ENCODE assay signal across 32 cellular contexts in the genomic region with DNA sequence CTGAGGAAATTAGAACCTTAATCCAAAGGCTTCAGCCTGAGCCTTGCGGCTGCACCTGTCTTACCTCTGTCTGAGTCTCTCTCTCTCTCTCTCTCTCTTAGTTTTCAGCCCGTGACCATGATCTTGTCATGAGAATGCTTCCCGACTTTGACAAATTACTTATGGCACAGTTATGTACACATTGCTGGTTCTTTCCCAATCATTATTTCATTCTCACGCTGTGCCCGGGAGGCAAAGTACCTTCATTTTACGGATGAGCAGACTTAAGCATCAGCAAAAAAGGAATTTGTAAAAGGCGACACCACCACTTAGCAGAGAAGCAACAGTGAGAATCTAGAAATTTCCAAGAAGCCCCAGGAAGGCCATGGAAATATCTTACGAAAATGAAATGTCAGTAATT. TPM values are rescaled to one million over a fixed set of nuclear protein-coding genes. Genes with fewer than 3 reads are reported as not detected.
DNase-seq lines count a peak whose midpoint lies in the region; ATAC-seq, FAIRE-seq and TF ChIP-seq lines count a peak whose summit lies in the region.
"Had no signal": no experiment of that assay in that cellular context is flagged by ENCODE, and none has a peak within 500 bp of the region (broad histone marks: within the 10 kb centered on the region; RNA-seq: fewer than 3 reads in every experiment).

No MANE protein-coding gene starts in this region.

- no peak overlapping the region for H3K4me3 ChIP-seq in HepG2 (replicated peaks in 1 of 3; ENCODE audit: insufficient read depth in 1 of 3, low read depth in 2 of 3, low read length in 3 of 3)
- no peak overlapping the region for H3K4me3 ChIP-seq in right lobe of liver
- H3K4me3 ChIP-seq in Caco-2 (ENCODE audit: low read depth, low read length): no peak overlapping the region
- H3K4me3 ChIP-seq: ascending aorta, colonic mucosa, neural progenitor cell, pancreas, right atrium auricular region, smooth muscle cell, uterus had no signal

- no peak for TF ChIP-seq EP300 in HepG2 (IDR thresholded peaks at IDR 0.05; ENCODE audit: low read depth in 2 of 2, low read length in 2 of 2)
- TF ChIP-seq EP300 in HepG2 (CRISPR knock-in tag; IDR thresholded peaks at IDR 0.05; ENCODE audit: borderline replicate concordance): no peak

- H3K9me3 Mint-ChIP-seq in Caco-2 (ENCODE audit: unreplicated experiment): no peaks in the 10 kb centered on the region
- H3K9me3 Mint-ChIP-seq in activated T-helper 2 cell treated with anti-CD3 and anti-CD28 coated beads, Interferon-gamma antibody, Interleukin-2, Interleukin-4, amounts not matched to agents 10 μg/mL and 5 μg/mL and 100 μg/mL, durations not matched to agents 14 hours and 24 hours and 36 hours: no peaks in the 10 kb centered on the region
- H3K9me3 Mint-ChIP-seq: activated B cell treated with CpG ODN at 0.5 μM for 24 hours; activated CD4-positive, alpha-beta T cell treated with anti-CD3 and anti-CD28 coated beads, Interleukin-2, amount 10 ng/mL, durations not matched to agents 7 days and 5 days; activated naive CD8-positive, alpha-beta T cell treated with anti-CD3 and anti-CD28 coated beads for 36 hours; CD4-positive, CD25-positive, alpha-beta regulatory T cell; neural progenitor cell; stimulated activated naive CD8-positive, alpha-beta T cell treated with anti-CD3 and anti-CD28 coated beads, Interleukin-15, Interleukin-2, amounts not matched to agents 100 ng/mL and 50 ng/mL, for 24 hours had no signal

- TF ChIP-seq POLR2A in HepG2 (IDR thresholded peaks at IDR 0.05; ENCODE audit: insufficient read depth in 1 of 2, low read depth in 2 of 2, low read length in 2 of 2): no peak
- TF ChIP-seq POLR2A in right lobe of liver (IDR thresholded peaks at IDR 0.05): no peak

- H2AFZ ChIP-seq in HepG2 (ENCODE audit: low read length): no peak overlapping the region
- H2AFZ ChIP-seq: neural progenitor cell had no signal

- no peaks in the 10 kb centered on the region for H3K36me3 Mint-ChIP-seq in Caco-2 (ENCODE audit: insufficient read depth, unreplicated experiment)
- H3K36me3 Mint-ChIP-seq in activated T-helper 2 cell treated with anti-CD3 and anti-CD28 coated beads, Interferon-gamma antibody, Interleukin-2, Interleukin-4, amounts not matched to agents 10 μg/mL and 5 μg/mL and 100 μg/mL, durations not matched to agents 14 hours and 24 hours and 36 hours (ENCODE audit: low read depth): no peaks in the 10 kb centered on the region
- H3K36me3 Mint-ChIP-seq: activated naive CD8-positive, alpha-beta T cell treated with anti-CD3 and anti-CD28 coated beads for 36 hours; CD4-positive, CD25-positive, alpha-beta regulatory T cell had no signal

- POLR2A ChIA-PET in HepG2 (lab: Yijun Ruan, JAX) (no interaction called here), Caco-2 (lab: Charles Lee) (interaction anchor here (0.5 kb wide), 1 partner anchor 554 kb away, joined by 3 read pairs; no protein-coding TSS in a partner anchor)

- no peaks in the 10 kb centered on the region for H3K36me3 ChIP-seq in HepG2 (replicated peaks in 1 of 2; ENCODE audit: control insufficient read depth in 1 of 2, insufficient read depth in 2 of 2, low read length in 2 of 2)
- no peaks in the 10 kb centered on the region for H3K36me3 ChIP-seq in right lobe of liver
- H3K36me3 ChIP-seq in Caco-2 (ENCODE audit: control insufficient read depth, insufficient read depth, low read length): no peaks in the 10 kb centered on the region
- H3K36me3 ChIP-seq: colonic mucosa, neural progenitor cell, pancreas, uterus had no signal

- CTCF ChIA-PET in HepG2 (lab: Yijun Ruan, JAX; ENCODE audit: low intra/inter-chr PET ratio, low total read pairs): no interaction called here
- CTCF ChIA-PET in Caco-2 (lab: Charles Lee): no interaction called here

- no peak overlapping the region for H3K9ac ChIP-seq in HepG2 (ENCODE audit: insufficient read depth, low read depth, low read length)
- H3K9ac ChIP-seq: neural progenitor cell, SK-N-SH had no signal

- H3K9me3 ChIP-seq in HepG2 (ENCODE audit: low read length) (no peaks in the 10 kb centered on the region), right lobe of liver (no peaks in the 10 kb centered on the region), Caco-2 (no peaks in the 10 kb centered on the region)
- H3K9me3 ChIP-seq: ascending aorta, colonic mucosa, pancreas, right atrium auricular region, SK-N-SH, uterus had no signal

- in situ Hi-C loops in HepG2 (cut with HindIII; ENCODE audit: extremely low pct_ligation_motif_present, low pct_unique_long_range_greater_than_20kb): no loop called here

- intact Hi-C loops in HepG2 (cut with micrococcal nuclease; ENCODE audit: unreplicated experiment) (no loop called here), right lobe of liver (cut with DNase I) (no loop called here), Caco-2 (cut with micrococcal nuclease; ENCODE audit: unreplicated experiment) (no loop called here)
- intact Hi-C loops in activated T-helper 2 cell treated with anti-CD3 and anti-CD28 coated beads, Interferon-gamma antibody, Interleukin-2, Interleukin-4, amounts not matched to agents 10 μg/mL and 5 μg/mL and 100 μg/mL, durations not matched to agents 14 hours and 24 hours and 36 hours (cut with micrococcal nuclease): no loop called here

- no peak overlapping the region for H3K27ac Mint-ChIP-seq in Caco-2 (ENCODE audit: unreplicated experiment)
- H3K27ac Mint-ChIP-seq in activated T-helper 2 cell treated with anti-CD3 and anti-CD28 coated beads, Interferon-gamma antibody, Interleukin-2, Interleukin-4, amounts not matched to agents 10 μg/mL and 5 μg/mL and 100 μg/mL, durations not matched to agents 14 hours and 24 hours and 36 hours: no peak overlapping the region
- H3K27ac Mint-ChIP-seq: activated B cell treated with CpG ODN at 0.5 μM for 24 hours; activated CD4-positive, alpha-beta T cell treated with anti-CD3 and anti-CD28 coated beads, Interleukin-2, amount 10 ng/mL, durations not matched to agents 7 days and 5 days; activated naive CD8-positive, alpha-beta T cell treated with anti-CD3 and anti-CD28 coated beads for 36 hours; CD4-positive, CD25-positive, alpha-beta regulatory T cell; neural progenitor cell; stimulated activated naive CD8-positive, alpha-beta T cell treated with anti-CD3 and anti-CD28 coated beads, Interleukin-15, Interleukin-2, amounts not matched to agents 100 ng/mL and 50 ng/mL, for 24 hours had no signal

- DNase-seq in HepG2 (ENCODE audit: low spot score) (no peak), right lobe of liver (no peak), amniotic epithelial cell (ENCODE audit: low read depth) (peak; percentile 44), kidney glomerular epithelial cell (lab: John Stamatoyannopoulos, UW) (peak; percentile 7), midbrain (lab: John Stamatoyannopoulos, UW) (no peak), NCI-H524 treated with DMSO at 0.1 percent for 48 hours (lab: John Stamatoyannopoulos, UW) (no peak), Caco-2 (no peak)
- DNase-seq in activated T-helper 2 cell treated with anti-CD3 and anti-CD28 coated beads, Interferon-gamma antibody, Interleukin-2, Interleukin-4, amounts not matched to agents 10 μg/mL and 5 μg/mL and 100 μg/mL, durations not matched to agents 14 hours and 24 hours and 36 hours (ENCODE audit: low spot score): no peak
- DNase-seq: activated B cell treated with CpG ODN at 0.5 μM for 24 hours; activated CD4-positive, alpha-beta T cell treated with anti-CD3 and anti-CD28 coated beads, Interleukin-2, amount 10 ng/mL, durations not matched to agents 7 days and 5 days; activated effector memory CD4-positive, alpha-beta T cell treated with anti-CD3 and anti-CD28 coated beads, Interleukin-2, amount 50 U/mL, for 16 hours; activated naive CD8-positive, alpha-beta T cell treated with anti-CD3 and anti-CD28 coated beads for 36 hours; AML-193; CD4-positive, CD25-positive, alpha-beta regulatory T cell; colonic mucosa; effector CD8-positive, alpha-beta T cell; erythroblast; left colon; mesenchymal stem cell; NCI-H1092; NCI-H2029; pancreas; SK-N-SH; uterus had no signal

- no peak for FAIRE-seq in HepG2 (lab: Jason Lieb, UNC)
- FAIRE-seq: frontal cortex, H1, pancreas had no signal

- TF ChIP-seq CTCF in HepG2 (CRISPR knock-in tag; IDR thresholded peaks at IDR 0.05) (no peak), right lobe of liver (IDR thresholded peaks at IDR 0.05) (no peak), Caco-2 (IDR thresholded peaks at IDR 0.05; ENCODE audit: insufficient read depth in 1 of 2, low read depth in 1 of 2, low read length in 1 of 2, severe bottlenecking in 1 of 2, unreplicated experiment in 1 of 2) (no peak)

- H3K4me1 ChIP-seq in HepG2 (ENCODE audit: insufficient read depth, low read length): peaks cover 6% of the 10 kb centered on the region; the same call in 1 of the 2 replicates
- H3K4me1 ChIP-seq in right lobe of liver: no peaks in the 10 kb centered on the region
- H3K4me1 ChIP-seq in Caco-2: no peaks in the 10 kb centered on the region
- H3K4me1 ChIP-seq: ascending aorta, colonic mucosa, pancreas, right atrium auricular region, uterus had no signal

- 17% methylated on average over 8 of the region's 8 CpGs for WGBS in HepG2 (ENCODE audit: low lambda C conversion rate)
- 80% methylated on average over 7 of the region's 8 CpGs for WGBS in right lobe of liver (ENCODE audit: insufficient coverage, low coverage, low lambda C conversion rate, missing lambda C conversion rate)

- H3K79me2 ChIP-seq in HepG2 (ENCODE audit: insufficient read depth, low read length): no peaks in the 10 kb centered on the region

- no peaks in the 10 kb centered on the region for H3K4me1 Mint-ChIP-seq in Caco-2 (ENCODE audit: low read depth, unreplicated experiment)
- H3K4me1 Mint-ChIP-seq in activated T-helper 2 cell treated with anti-CD3 and anti-CD28 coated beads, Interferon-gamma antibody, Interleukin-2, Interleukin-4, amounts not matched to agents 10 μg/mL and 5 μg/mL and 100 μg/mL, durations not matched to agents 14 hours and 24 hours and 36 hours (ENCODE audit: low read depth): no peaks in the 10 kb centered on the region
- H3K4me1 Mint-ChIP-seq: activated B cell treated with CpG ODN at 0.5 μM for 24 hours; activated CD4-positive, alpha-beta T cell treated with anti-CD3 and anti-CD28 coated beads, Interleukin-2, amount 10 ng/mL, durations not matched to agents 7 days and 5 days; activated naive CD8-positive, alpha-beta T cell treated with anti-CD3 and anti-CD28 coated beads for 36 hours; CD4-positive, CD25-positive, alpha-beta regulatory T cell had no signal

- no peak for ATAC-seq in HepG2
- no peak for ATAC-seq in right lobe of liver
- ATAC-seq: left colon, Right ventricle myocardium inferior had no signal

- no peak overlapping the region for H3K4me2 ChIP-seq in HepG2 (ENCODE audit: low read depth, low read length)
- H3K4me2 ChIP-seq: neural progenitor cell, SK-N-SH, smooth muscle cell had no signal

- no peak overlapping the region for H3K4me3 Mint-ChIP-seq in Caco-2 (ENCODE audit: unreplicated experiment)
- no peak overlapping the region for H3K4me3 Mint-ChIP-seq in activated T-helper 2 cell treated with anti-CD3 and anti-CD28 coated beads, Interferon-gamma antibody, Interleukin-2, Interleukin-4, amounts not matched to agents 10 μg/mL and 5 μg/mL and 100 μg/mL, durations not matched to agents 14 hours and 24 hours and 36 hours (ENCODE audit: low read depth)
- H3K4me3 Mint-ChIP-seq: activated B cell treated with CpG ODN at 0.5 μM for 24 hours; activated CD4-positive, alpha-beta T cell treated with anti-CD3 and anti-CD28 coated beads, Interleukin-2, amount 10 ng/mL, durations not matched to agents 7 days and 5 days; activated naive CD8-positive, alpha-beta T cell treated with anti-CD3 and anti-CD28 coated beads for 36 hours; CD4-positive, CD25-positive, alpha-beta regulatory T cell; neural progenitor cell; stimulated activated naive CD8-positive, alpha-beta T cell treated with anti-CD3 and anti-CD28 coated beads, Interleukin-15, Interleukin-2, amounts not matched to agents 100 ng/mL and 50 ng/mL, for 24 hours had no signal

- H3K27ac ChIP-seq in HepG2 (ENCODE audit: extremely low read length, insufficient read depth, low read length): no peak overlapping the region
- H3K27ac ChIP-seq in right lobe of liver: no peak overlapping the region
- H3K27ac ChIP-seq: ascending aorta, colonic mucosa, neural progenitor cell, pancreas, right atrium auricular region, uterus had no signal

- TF ChIP-seq RAD21 in HepG2 (CRISPR knock-in tag; IDR thresholded peaks at IDR 0.05): no peak

- H4K20me1 ChIP-seq in HepG2 (ENCODE audit: insufficient read depth, low read length): no peaks in the 10 kb centered on the region

- BruUV-seq in HepG2 (replicated peaks; lab: Mats Ljungman, UMichigan) (no TSS peak), Caco-2 (replicated peaks; lab: Mats Ljungman, UMichigan) (no TSS peak)

- H3K27me3 ChIP-seq in HepG2 (ENCODE audit: control insufficient read depth in 1 of 2, insufficient read depth in 2 of 2, low read length in 2 of 2): peaks cover 4 to 20% of the 10 kb centered on the region in 2 experiments; a peak in 3 of 5 replicates
- no peaks in the 10 kb centered on the region for H3K27me3 ChIP-seq in right lobe of liver
- no peaks in the 10 kb centered on the region for H3K27me3 ChIP-seq in Caco-2 (replicated peaks; ENCODE audit: control insufficient read depth, insufficient read depth, low read length)
- H3K27me3 ChIP-seq: ascending aorta, colonic mucosa, neural progenitor cell, pancreas, right atrium auricular region, uterus had no signal

- no peaks in the 10 kb centered on the region for H3K27me3 Mint-ChIP-seq in Caco-2 (ENCODE audit: insufficient read depth, unreplicated experiment)
- no peaks in the 10 kb centered on the region for H3K27me3 Mint-ChIP-seq in activated T-helper 2 cell treated with anti-CD3 and anti-CD28 coated beads, Interferon-gamma antibody, Interleukin-2, Interleukin-4, amounts not matched to agents 10 μg/mL and 5 μg/mL and 100 μg/mL, durations not matched to agents 14 hours and 24 hours and 36 hours (ENCODE audit: low read depth)
- H3K27me3 Mint-ChIP-seq: activated CD4-positive, alpha-beta T cell treated with anti-CD3 and anti-CD28 coated beads, Interleukin-2, amount 10 ng/mL, durations not matched to agents 7 days and 5 days; activated naive CD8-positive, alpha-beta T cell treated with anti-CD3 and anti-CD28 coated beads for 36 hours; stimulated activated naive CD8-positive, alpha-beta T cell treated with anti-CD3 and anti-CD28 coated beads, Interleukin-15, Interleukin-2, amounts not matched to agents 100 ng/mL and 50 ng/mL, for 24 hours had no signal

RNA-seq across cellular contexts. Expression of a gene that starts 54.6 kb away (rescaled TPM):
- not detected in 2 replicates for total RNA-seq in HepG2 (2016; rRNA removed; fragmentation: Illumina TruSeq; extraction: Trizol)
- not detected in 2 replicates for total RNA-seq in HepG2 (2016; cell fraction: cytosol; rRNA removed; fragmentation: Illumina TruSeq; extraction: Trizol; ENCODE audit: low read depth)
- not detected in 2 replicates for total RNA-seq in HepG2 (2016; cell fraction: insoluble cytoplasmic fraction; rRNA removed; fragmentation: Illumina TruSeq; extraction: Trizol)
- not detected in 2 replicates for total RNA-seq in HepG2 (2016; cell fraction: membrane; rRNA removed; fragmentation: Illumina TruSeq; extraction: Trizol)
- total RNA-seq in HepG2 (2016; cell fraction: nucleus; rRNA removed; fragmentation: Illumina TruSeq; extraction: Trizol): not detected in 2 replicates
- not detected in 2 replicates for polyA plus RNA-seq in HepG2 (2011; rRNA removed)
- polyA plus RNA-seq in HepG2 (2011; cell fraction: cytosol; rRNA removed): not detected in 2 replicates
- not detected in 2 replicates for polyA plus RNA-seq in HepG2 (2011; cell fraction: nucleus; rRNA removed)
- 0.20 TPM in 1 of 2 replicates, not detected in the other for polyA plus RNA-seq in HepG2 (2012)
- not detected in 2 replicates for polyA plus RNA-seq in HepG2 (2016; cell fraction: cytosol; fragmentation: Illumina TruSeq; extraction: Trizol; ENCODE audit: low read depth)
- polyA plus RNA-seq in HepG2 (2016; cell fraction: insoluble cytoplasmic fraction; fragmentation: Illumina TruSeq; extraction: Trizol; ENCODE audit: low read depth): not detected in 2 replicates
- not detected in 2 replicates for polyA plus RNA-seq in HepG2 (2016; cell fraction: membrane; fragmentation: Illumina TruSeq; extraction: Trizol; ENCODE audit: low read depth)
- polyA plus RNA-seq in HepG2 (2016; cell fraction: nucleus; fragmentation: Illumina TruSeq; extraction: Trizol; ENCODE audit: insufficient read depth, low read depth): not detected in 2 replicates
- 0.60 and 1.2 TPM in 2 replicates for polyA minus RNA-seq in HepG2 (2011; rRNA and poly(A)+ RNA removed; ENCODE audit: low replicate concordance)
- polyA minus RNA-seq in HepG2 (2011; cell fraction: cytosol; rRNA and poly(A)+ RNA removed): not detected in 2 replicates
- polyA minus RNA-seq in HepG2 (2011; cell fraction: nucleus; rRNA and poly(A)+ RNA removed): not detected in 2 replicates
- total RNA-seq in right lobe of liver: 1 to 10 TPM; 3.7 to 6.5 (median 4.9) TPM
- total RNA-seq in Caco-2 (2022): 1.1 and 1.3 TPM in 2 replicates
- 1.0 and 1.1 TPM in 2 replicates for total RNA-seq in activated T-helper 2 cell treated with anti-CD3 and anti-CD28 coated beads, Interferon-gamma antibody, Interleukin-2, Interleukin-4, amounts not matched to agents 10 μg/mL and 5 μg/mL and 100 μg/mL, durations not matched to agents 14 hours and 24 hours and 36 hours

Comparison
In these comparisons a context has a peak if more than half of its experiments do, and no peak if none do; other contexts are left out.
1. DNase-seq: peak in amniotic epithelial cell (single experiment) and kidney glomerular epithelial cell (single experiment); none in HepG2 (single experiment), right lobe of liver (0 of 3), midbrain (single experiment), NCI-H524 treated with DMSO at 0.1 percent for 48 hours (single experiment), Caco-2 (0 of 2) and activated T-helper 2 cell treated with anti-CD3 and anti-CD28 coated beads, Interferon-gamma antibody, Interleukin-2, Interleukin-4, amounts not matched to agents 10 μg/mL and 5 μg/mL and 100 μg/mL, durations not matched to agents 14 hours and 24 hours and 36 hours (single experiment).